Comparison of ENCODE assay signal across 1 cellular context in the genomic region with DNA sequence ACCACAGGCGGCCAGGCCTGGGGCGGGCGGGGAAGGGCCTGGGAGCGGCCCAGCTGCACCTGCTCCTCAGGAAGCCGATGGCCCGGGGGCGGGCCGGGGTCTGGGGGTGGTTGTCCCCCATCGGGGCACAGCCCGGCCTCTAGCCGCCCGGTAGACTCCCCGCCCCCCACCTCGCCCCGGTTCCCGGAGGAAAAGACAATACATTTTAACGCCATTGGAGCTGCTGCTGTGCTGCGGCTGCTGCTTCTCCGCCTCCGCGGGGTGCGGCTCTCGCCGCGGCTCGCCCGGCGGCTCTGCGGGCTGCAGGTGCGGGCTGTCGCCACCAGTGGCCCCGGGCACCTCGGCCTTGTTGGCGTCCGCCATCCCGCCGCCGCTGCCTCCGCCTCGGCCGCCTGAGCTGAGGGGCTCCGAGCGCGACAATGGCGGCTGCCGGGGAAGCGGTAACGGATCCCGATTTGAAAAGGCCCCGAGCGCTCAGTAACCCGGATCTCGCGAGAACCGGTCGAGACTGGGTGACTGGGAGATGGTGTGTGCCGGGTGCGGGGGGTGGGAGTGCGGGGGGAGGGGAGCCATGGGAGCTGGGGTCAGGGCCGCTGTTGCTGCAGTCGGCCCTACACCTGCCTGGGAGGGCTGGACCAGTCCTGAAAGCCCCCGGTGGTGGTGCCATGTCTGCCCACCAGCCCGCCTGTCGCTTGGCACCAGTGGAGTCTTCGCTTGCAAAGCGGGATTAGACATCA.
TF ChIP-seq lines count a peak whose summit lies in the region.

A gene with protein sequence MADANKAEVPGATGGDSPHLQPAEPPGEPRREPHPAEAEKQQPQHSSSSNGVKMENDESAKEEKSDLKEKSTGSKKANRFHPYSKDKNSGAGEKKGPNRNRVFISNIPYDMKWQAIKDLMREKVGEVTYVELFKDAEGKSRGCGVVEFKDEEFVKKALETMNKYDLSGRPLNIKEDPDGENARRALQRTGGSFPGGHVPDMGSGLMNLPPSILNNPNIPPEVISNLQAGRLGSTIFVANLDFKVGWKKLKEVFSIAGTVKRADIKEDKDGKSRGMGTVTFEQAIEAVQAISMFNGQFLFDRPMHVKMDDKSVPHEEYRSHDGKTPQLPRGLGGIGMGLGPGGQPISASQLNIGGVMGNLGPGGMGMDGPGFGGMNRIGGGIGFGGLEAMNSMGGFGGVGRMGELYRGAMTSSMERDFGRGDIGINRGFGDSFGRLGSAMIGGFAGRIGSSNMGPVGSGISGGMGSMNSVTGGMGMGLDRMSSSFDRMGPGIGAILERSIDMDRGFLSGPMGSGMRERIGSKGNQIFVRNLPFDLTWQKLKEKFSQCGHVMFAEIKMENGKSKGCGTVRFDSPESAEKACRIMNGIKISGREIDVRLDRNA (minus strand): TSS at position 421 of the 737 bp plus-strand sequence. CDS start 58 bp downstream, at position 363.

TF ChIP-seq in HEK293, 187 proteins besides CTCF, POLR2A, EP300 and RAD21 (continued from another document):
- TF ChIP-seq ZNF791 (tag by site-specific recombination; IDR thresholded peaks at IDR 0.05) (no peak), MZF1 (tag by site-specific recombination; IDR thresholded peaks at IDR 0.05; ENCODE audit: borderline replicate concordance) (no peak), PRDM6 (tag by site-specific recombination; IDR thresholded peaks at IDR 0.05) (no peak), ZNF549 (tag by site-specific recombination; IDR thresholded peaks at IDR 0.05) (no peak), ZNF792 (tag by site-specific recombination; IDR thresholded peaks at IDR 0.05) (no peak), ZNF335 (tag by site-specific recombination; conservative IDR thresholded peaks at IDR 0.05) (peak; percentile 86), ZNF510 (tag by site-specific recombination; IDR thresholded peaks at IDR 0.05; ENCODE audit: insufficient replicate concordance) (no peak), ZNF133 (tag by site-specific recombination; IDR thresholded peaks at IDR 0.05) (no peak)
